In genomic region chr17:74426551-74427047, GRCh38 we compare ENCODE assay signal across 1 cellular context.
TF ChIP-seq lines count a peak whose summit lies in the region.

No MANE protein-coding gene starts in this region.

TF ChIP-seq in A549, 52 proteins besides CTCF, POLR2A, EP300 and RAD21 (continued from another document):
- TF ChIP-seq, protein P1, sequence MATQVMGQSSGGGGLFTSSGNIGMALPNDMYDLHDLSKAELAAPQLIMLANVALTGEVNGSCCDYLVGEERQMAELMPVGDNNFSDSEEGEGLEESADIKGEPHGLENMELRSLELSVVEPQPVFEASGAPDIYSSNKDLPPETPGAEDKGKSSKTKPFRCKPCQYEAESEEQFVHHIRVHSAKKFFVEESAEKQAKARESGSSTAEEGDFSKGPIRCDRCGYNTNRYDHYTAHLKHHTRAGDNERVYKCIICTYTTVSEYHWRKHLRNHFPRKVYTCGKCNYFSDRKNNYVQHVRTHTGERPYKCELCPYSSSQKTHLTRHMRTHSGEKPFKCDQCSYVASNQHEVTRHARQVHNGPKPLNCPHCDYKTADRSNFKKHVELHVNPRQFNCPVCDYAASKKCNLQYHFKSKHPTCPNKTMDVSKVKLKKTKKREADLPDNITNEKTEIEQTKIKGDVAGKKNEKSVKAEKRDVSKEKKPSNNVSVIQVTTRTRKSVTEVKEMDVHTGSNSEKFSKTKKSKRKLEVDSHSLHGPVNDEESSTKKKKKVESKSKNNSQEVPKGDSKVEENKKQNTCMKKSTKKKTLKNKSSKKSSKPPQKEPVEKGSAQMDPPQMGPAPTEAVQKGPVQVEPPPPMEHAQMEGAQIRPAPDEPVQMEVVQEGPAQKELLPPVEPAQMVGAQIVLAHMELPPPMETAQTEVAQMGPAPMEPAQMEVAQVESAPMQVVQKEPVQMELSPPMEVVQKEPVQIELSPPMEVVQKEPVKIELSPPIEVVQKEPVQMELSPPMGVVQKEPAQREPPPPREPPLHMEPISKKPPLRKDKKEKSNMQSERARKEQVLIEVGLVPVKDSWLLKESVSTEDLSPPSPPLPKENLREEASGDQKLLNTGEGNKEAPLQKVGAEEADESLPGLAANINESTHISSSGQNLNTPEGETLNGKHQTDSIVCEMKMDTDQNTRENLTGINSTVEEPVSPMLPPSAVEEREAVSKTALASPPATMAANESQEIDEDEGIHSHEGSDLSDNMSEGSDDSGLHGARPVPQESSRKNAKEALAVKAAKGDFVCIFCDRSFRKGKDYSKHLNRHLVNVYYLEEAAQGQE (IDR thresholded peaks at IDR 0.05), result no peak
- TF ChIP-seq CHD4 (IDR thresholded peaks at IDR 0.05; ENCODE audit: borderline replicate concordance), result no peak
- TF ChIP-seq NPAS2 (CRISPR knock-in tag; IDR thresholded peaks at IDR 0.05; ENCODE audit: borderline replicate concordance), result no peak
- TF ChIP-seq BHLHE40 (IDR thresholded peaks at IDR 0.05; ENCODE audit: low read depth, low read length), result no peak
